Comparison of ENCODE assay signal across 1 cellular context in the genomic region with DNA sequence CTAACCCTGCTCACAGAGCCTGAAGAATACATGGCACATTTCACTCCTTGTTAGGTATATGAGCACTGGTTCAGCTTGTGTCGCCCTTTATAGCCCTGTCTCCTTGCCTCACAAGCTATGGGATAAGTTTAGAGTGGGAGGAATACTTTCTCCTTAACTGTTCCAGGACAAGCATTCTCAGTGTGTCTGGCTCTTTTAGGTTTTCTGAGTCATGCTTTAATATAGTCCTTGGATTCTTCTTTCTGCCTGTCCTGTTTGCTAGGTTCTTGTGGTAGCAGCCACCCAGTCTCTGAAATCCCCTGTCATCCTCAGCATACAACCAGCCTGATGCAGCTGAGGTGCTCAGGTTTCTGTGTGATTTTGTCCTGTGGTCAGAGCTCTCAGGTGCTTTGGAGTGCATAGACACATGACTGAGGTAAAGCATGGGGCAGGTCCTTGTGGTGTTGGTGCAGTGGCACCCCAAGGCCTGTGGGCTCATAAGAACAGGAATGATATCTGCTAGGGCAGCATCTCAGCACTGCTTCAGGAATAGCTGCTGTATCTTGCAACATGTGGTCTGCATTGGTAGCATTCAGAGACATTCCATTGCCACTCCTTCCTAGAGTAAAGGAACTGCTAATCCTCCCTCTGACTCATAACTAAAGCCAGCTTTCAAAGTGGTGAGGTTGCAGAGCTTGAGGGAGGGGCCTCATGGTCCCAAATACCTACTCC.
TF ChIP-seq lines count a peak whose summit lies in the region.

No MANE protein-coding gene starts in this region.

TF ChIP-seq in H1, 55 proteins besides CTCF, POLR2A, EP300 and RAD21:
- TF ChIP-seq KDM1A (IDR thresholded peaks at IDR 0.05; ENCODE audit: borderline replicate concordance, low read length) (no peak), SP4 (IDR thresholded peaks at IDR 0.05; ENCODE audit: low read length) (no peak), SP2 (IDR thresholded peaks at IDR 0.05; ENCODE audit: low read length) (no peak), SIX5 (IDR thresholded peaks at IDR 0.05; ENCODE audit: low read depth, low read length) (no peak), JUN (IDR thresholded peaks at IDR 0.05; ENCODE audit: low read depth, low read length) (no peak), PHF8 (conservative IDR thresholded peaks at IDR 0.05; ENCODE audit: low read depth, low read length) (no peak), POU5F1 (IDR thresholded peaks at IDR 0.05; ENCODE audit: low read depth, low read length) (no peak), BACH1 (IDR thresholded peaks at IDR 0.05; ENCODE audit: low read length) (no peak), EZH2 (IDR thresholded peaks at IDR 0.05; ENCODE audit: low read depth, low read length, severe bottlenecking) (no peak), CBX8 (IDR thresholded peaks at IDR 0.05; ENCODE audit: borderline replicate concordance, low read depth, low read length) (no peak), TCF12 (IDR thresholded peaks at IDR 0.05; ENCODE audit: low read depth, low read length) (no peak), SP1 (IDR thresholded peaks at IDR 0.05; ENCODE audit: low read depth, low read length) (no peak), FOSL1 (IDR thresholded peaks at IDR 0.05; ENCODE audit: insufficient read depth, low read depth, low read length) (no peak), GABPA (IDR thresholded peaks at IDR 0.05; ENCODE audit: borderline replicate concordance, insufficient read depth, low read length) (no peak), CHD1 (IDR thresholded peaks at IDR 0.05; ENCODE audit: low read depth, low read length) (no peak), JUND (IDR thresholded peaks at IDR 0.05; ENCODE audit: low read length) (no peak)
- TF ChIP-seq, protein P1, sequence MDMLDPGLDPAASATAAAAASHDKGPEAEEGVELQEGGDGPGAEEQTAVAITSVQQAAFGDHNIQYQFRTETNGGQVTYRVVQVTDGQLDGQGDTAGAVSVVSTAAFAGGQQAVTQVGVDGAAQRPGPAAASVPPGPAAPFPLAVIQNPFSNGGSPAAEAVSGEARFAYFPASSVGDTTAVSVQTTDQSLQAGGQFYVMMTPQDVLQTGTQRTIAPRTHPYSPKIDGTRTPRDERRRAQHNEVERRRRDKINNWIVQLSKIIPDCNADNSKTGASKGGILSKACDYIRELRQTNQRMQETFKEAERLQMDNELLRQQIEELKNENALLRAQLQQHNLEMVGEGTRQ (IDR thresholded peaks at IDR 0.05; ENCODE audit: low read length): no peak
